In genomic region chr2:139946690-139947089, GRCh38 we compare ENCODE assay signal across 1 cellular context.
TF ChIP-seq lines count a peak whose summit lies in the region.

No MANE protein-coding gene starts in this region.

TF ChIP-seq in GM23338, 12 proteins besides CTCF, POLR2A, EP300 and RAD21 (continued from another document):
- TF ChIP-seq ZNF462 (CRISPR knock-in tag; IDR thresholded peaks at IDR 0.05), result no peak
- no peak for TF ChIP-seq NANOG (IDR thresholded peaks at IDR 0.05; ENCODE audit: borderline replicate concordance)
- TF ChIP-seq EZH2 (IDR thresholded peaks at IDR 0.05; ENCODE audit: low read depth, unreplicated experiment), result no peak
- TF ChIP-seq STAT1 (IDR thresholded peaks at IDR 0.05; ENCODE audit: unreplicated experiment), result no peak
- TF ChIP-seq REST (IDR thresholded peaks at IDR 0.05; ENCODE audit: unreplicated experiment), result no peak
